In the genomic region with DNA sequence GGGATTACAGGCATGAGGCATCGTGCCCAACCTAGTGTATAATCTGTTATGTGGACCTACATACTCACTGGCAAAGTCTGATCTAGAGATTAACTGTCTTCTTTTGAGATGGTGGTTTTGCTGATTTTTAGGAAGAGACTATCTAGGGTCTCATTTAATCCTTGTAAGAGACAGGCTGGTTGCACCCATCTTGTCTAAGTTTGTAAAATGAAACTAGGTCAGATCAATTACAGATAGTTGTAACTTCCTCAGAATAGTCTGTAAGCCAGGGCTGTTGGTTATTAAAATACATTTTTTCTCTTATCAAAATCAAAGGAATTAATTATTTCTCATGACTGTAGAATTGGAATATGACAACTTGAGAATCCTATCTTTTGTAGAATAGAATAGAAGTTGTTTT, we compare ENCODE assay signal across 22 cellular contexts.
A peak's percentile ranks its signal among the peaks of the same experiment; 100 is the strongest.
DNase-seq lines count a peak whose midpoint lies in the region; ATAC-seq and TF ChIP-seq lines count a peak whose summit lies in the region.
"Had no signal": no experiment of that assay in that cellular context is flagged by ENCODE, and none has a peak within 500 bp of the region (broad histone marks: within the 10 kb centered on the region; RNA-seq: fewer than 3 reads in every experiment).

No MANE protein-coding gene starts in this region.

- 86 to 96% methylated on average over 1 of the region's 1 CpG for WGBS in thyroid gland, 2 donors

- intact Hi-C loops in dorsolateral prefrontal cortex (cut with DNase I) (no loop called here), thyroid gland (cut with DNase I) (no loop called here), posterior vena cava (cut with DNase I) (no loop called here)

- no peak for DNase-seq in activated T-cell treated with anti-CD3 and anti-CD28 coated beads, Interleukin-2, amount 50 U/mL, for 4 hours
- DNase-seq in activated T-cell treated with anti-CD3 and anti-CD28 coated beads, Interleukin-2, amount 50 U/mL, for 1 hour = no peak
- DNase-seq in NCI-H82 (lab: John Stamatoyannopoulos, UW) (peak; percentile 72), dorsolateral prefrontal cortex (no peak), thyroid gland (no peak), posterior vena cava (ENCODE audit: low spot score) (no peak), SW480 (ENCODE audit: low spot score) (no peak), omental fat pad (ENCODE audit: low spot score) (no peak)
- DNase-seq: C1 segment of cervical spinal cord, DMS79, IMR-90, Karpas-422, MM.1S, NCI-H1105, NCI-H1694, NCI-H2107, NCI-H345, NCI-H526 treated with DMSO at 0.1 percent for 48 hours, PC-9 had no signal

- H3K9me3 ChIP-seq in thyroid gland = no peaks in the 10 kb centered on the region
- H3K9me3 ChIP-seq: A549, HAP-1, SJCRH30 had no signal

- peaks cover 0 to 1% of the 10 kb centered on the region in 2 donors for H3K4me1 ChIP-seq in thyroid gland
- H3K4me1 ChIP-seq: HAP-1, SJCRH30 had no signal

- no peaks in the 10 kb centered on the region for H3K27me3 ChIP-seq in dorsolateral prefrontal cortex
- no peaks in the 10 kb centered on the region for H3K27me3 ChIP-seq in thyroid gland
- H3K27me3 ChIP-seq: SJCRH30 had no signal

- peak overlapping the region in 47 of 59 donors; percentile 0 to 62 (median 35) for H3K4me3 ChIP-seq in dorsolateral prefrontal cortex
- no peak overlapping the region for H3K4me3 ChIP-seq in thyroid gland (replicated peaks in 1 of 3)
- H3K4me3 ChIP-seq: A549, HAP-1, PC-9, SJCRH30 had no signal

- no peaks in the 10 kb centered on the region for H3K27me3 Mint-ChIP-seq in activated T-cell treated with anti-CD3 and anti-CD28 coated beads, Interleukin-2, amount 50 U/mL, for 4 hours (ENCODE audit: low read depth)

- H3K4me1 Mint-ChIP-seq in activated T-cell treated with anti-CD3 and anti-CD28 coated beads, Interleukin-2, amount 50 U/mL, for 4 hours (ENCODE audit: low read depth) = peaks cover 20% of the 10 kb centered on the region

- peaks cover 2% of the 10 kb centered on the region for H3K36me3 Mint-ChIP-seq in activated T-cell treated with anti-CD3 and anti-CD28 coated beads, Interleukin-2, amount 50 U/mL, for 4 hours (ENCODE audit: insufficient read depth)

- TF ChIP-seq POLR2A in thyroid gland (IDR thresholded peaks at IDR 0.05) = no peak

- H3K27ac ChIP-seq in dorsolateral prefrontal cortex (peak overlapping the region in 1 of 59 donors; percentile 34), thyroid gland (no peak overlapping the region)
- H3K27ac ChIP-seq: A549, PC-9, SJCRH30 had no signal

- no peak for TF ChIP-seq CTCF in dorsolateral prefrontal cortex (IDR thresholded peaks at IDR 0.05 in 54 of 56, conservative IDR thresholded peaks at IDR 0.05 in 2 of 56; ENCODE audit: low read depth in 1 of 56, partially characterized antibody in 56 of 56)
- TF ChIP-seq CTCF in thyroid gland (IDR thresholded peaks at IDR 0.05) = no peak
- no peak for TF ChIP-seq CTCF in omental fat pad (IDR thresholded peaks at IDR 0.05)

- no peaks in the 10 kb centered on the region for H3K36me3 ChIP-seq in thyroid gland
- H3K36me3 ChIP-seq: HAP-1, SJCRH30 had no signal

- no peaks in the 10 kb centered on the region for H3K9me3 Mint-ChIP-seq in activated T-cell treated with anti-CD3 and anti-CD28 coated beads, Interleukin-2, amount 50 U/mL, for 4 hours

- ATAC-seq in activated T-cell treated with anti-CD3 and anti-CD28 coated beads, Interleukin-2, amount 50 U/mL, for 4 hours = no peak
- no peak for ATAC-seq in omental fat pad (ENCODE audit: low FRiP score)
- ATAC-seq: A549 had no signal

- H3K4me3 Mint-ChIP-seq in activated T-cell treated with anti-CD3 and anti-CD28 coated beads, Interleukin-2, amount 50 U/mL, for 4 hours = peak overlapping the region; percentile 53

Comparison
In these comparisons a context has a peak if more than half of its experiments do, and no peak if none do; other contexts are left out.
1. H3K4me3 ChIP-seq: peak in dorsolateral prefrontal cortex (47 of 59); none in thyroid gland (0 of 3).